ENCODE assay signal across 10 cellular contexts in genomic region chr18:30889582-30890301, GRCh38.
DNase-seq lines count a peak whose midpoint lies in the region; ATAC-seq and TF ChIP-seq lines count a peak whose summit lies in the region.
"Had no signal": no experiment of that assay in that cellular context is flagged by ENCODE, and none has a peak within 500 bp of the region (broad histone marks: within the 10 kb centered on the region; RNA-seq: fewer than 3 reads in every experiment).

No MANE protein-coding gene starts in this region.

- H3K27ac Mint-ChIP-seq in MCF 10A (ENCODE audit: low read depth, unreplicated experiment) (no peak overlapping the region), type B pancreatic cell (no peak overlapping the region)
- H3K27ac Mint-ChIP-seq: activated naive CD8-positive, alpha-beta T cell; memory B cell had no signal

- ATAC-seq in GM18868 (IDR thresholded peaks at IDR 0.05; ENCODE audit: unreplicated experiment) = no peak

- H3K4me1 Mint-ChIP-seq in MCF 10A (ENCODE audit: insufficient read depth, unreplicated experiment) (no peaks in the 10 kb centered on the region), type B pancreatic cell (ENCODE audit: unreplicated experiment) (no peaks in the 10 kb centered on the region)
- H3K4me1 Mint-ChIP-seq: memory B cell had no signal

- peak; percentile 60 for DNase-seq in MCF 10A (ENCODE audit: unreplicated experiment)
- no peak for DNase-seq in breast epithelium (ENCODE audit: low spot score in 2 of 2)
- peak; percentile 41 to 52 for DNase-seq in SHP77 (lab: John Stamatoyannopoulos, UW)
- DNase-seq in hepatocyte (ENCODE audit: low spot score) = peak; percentile 42
- no peak for DNase-seq in type B pancreatic cell (ENCODE audit: extremely low spot score, unreplicated experiment)
- no peak for DNase-seq in 8988T
- no peak for DNase-seq in vagina (ENCODE audit: extremely low spot score in 2 of 2)

- no peaks in the 10 kb centered on the region for H3K9me2 ChIP-seq in hepatocyte (replicated peaks; ENCODE audit: insufficient read depth)

- H3K36me3 ChIP-seq in breast epithelium = no peaks in the 10 kb centered on the region
- no peaks in the 10 kb centered on the region for H3K36me3 ChIP-seq in hepatocyte (replicated peaks; ENCODE audit: insufficient read depth, low read depth)
- H3K36me3 ChIP-seq in vagina = no peaks in the 10 kb centered on the region

- CTCF ChIA-PET in MCF 10A (lab: Yijun Ruan, JAX) = interaction anchor here (0.5 to 3.1 kb wide), 20 partner anchors 9 to 1734 kb away, joined by 3 to 60 read pairs (median 3); no protein-coding TSS in a partner anchor

- TF ChIP-seq CTCF in MCF 10A (IDR thresholded peaks at IDR 0.05; ENCODE audit: unreplicated experiment) (peak; percentile 23), breast epithelium (IDR thresholded peaks at IDR 0.05) (peak in 1 of 3 donors; percentile 26), hepatocyte (IDR thresholded peaks at IDR 0.05; ENCODE audit: poor library complexity) (peak; percentile 67), type B pancreatic cell (conservative IDR thresholded peaks at IDR 0.05) (peak; percentile 71), vagina (IDR thresholded peaks at IDR 0.05) (no peak)

- H3K36me3 Mint-ChIP-seq in MCF 10A (ENCODE audit: insufficient read depth, unreplicated experiment) = no peaks in the 10 kb centered on the region
- no peaks in the 10 kb centered on the region for H3K36me3 Mint-ChIP-seq in type B pancreatic cell
- H3K36me3 Mint-ChIP-seq: activated naive CD8-positive, alpha-beta T cell; memory B cell had no signal

- H3K27me3 ChIP-seq in breast epithelium (no peaks in the 10 kb centered on the region), hepatocyte (no peaks in the 10 kb centered on the region), vagina (no peaks in the 10 kb centered on the region)

- no peak overlapping the region for H2AFZ ChIP-seq in hepatocyte

- no peaks in the 10 kb centered on the region for H3K9me3 ChIP-seq in breast epithelium
- H3K9me3 ChIP-seq in hepatocyte (ENCODE audit: low read depth) = no peaks in the 10 kb centered on the region
- no peaks in the 10 kb centered on the region for H3K9me3 ChIP-seq in vagina

- no peaks in the 10 kb centered on the region for H3K9me3 Mint-ChIP-seq in MCF 10A (ENCODE audit: unreplicated experiment)
- no peaks in the 10 kb centered on the region for H3K9me3 Mint-ChIP-seq in type B pancreatic cell

- no TSS peak for BruUV-seq in MCF 10A (replicated peaks; lab: Mats Ljungman, UMichigan)

- intact Hi-C loops in MCF 10A (cut with micrococcal nuclease) = loop anchor here (5.0 kb wide), 2 partner anchors 997 to 1012 kb away; no protein-coding TSS in a partner anchor
- intact Hi-C loops in breast epithelium (cut with DNase I; ENCODE audit: low total_unique reads) = no loop called here
- intact Hi-C loops in vagina (cut with DNase I) = no loop called here

- H3K4me1 ChIP-seq in breast epithelium (no peaks in the 10 kb centered on the region), hepatocyte (ENCODE audit: insufficient read depth) (peaks cover 6% of the 10 kb centered on the region), vagina (no peaks in the 10 kb centered on the region)

- POLR2A ChIA-PET in MCF 10A (lab: Yijun Ruan, JAX) = interaction anchor here (0.6 kb wide), 1 partner anchor 424 kb away, joined by 4 read pairs; no protein-coding TSS in a partner anchor

- no peak overlapping the region for H3K4me2 ChIP-seq in hepatocyte

- H3K4me3 Mint-ChIP-seq in MCF 10A (ENCODE audit: unreplicated experiment) (no peak overlapping the region), type B pancreatic cell (no peak overlapping the region)
- H3K4me3 Mint-ChIP-seq: activated naive CD8-positive, alpha-beta T cell; memory B cell had no signal

- no peaks in the 10 kb centered on the region for H4K20me1 ChIP-seq in hepatocyte (ENCODE audit: insufficient read depth, poor library complexity, severe bottlenecking)

- H3K27me3 Mint-ChIP-seq in MCF 10A (ENCODE audit: insufficient read depth, unreplicated experiment) (peaks cover 60% of the 10 kb centered on the region), type B pancreatic cell (peaks cover 10% of the 10 kb centered on the region)
- H3K27me3 Mint-ChIP-seq: activated naive CD8-positive, alpha-beta T cell; memory B cell had no signal

- H3K79me2 ChIP-seq in hepatocyte = no peaks in the 10 kb centered on the region

- H3K27ac ChIP-seq in breast epithelium = no peak overlapping the region
- H3K27ac ChIP-seq in hepatocyte = no peak overlapping the region
- no peak overlapping the region for H3K27ac ChIP-seq in vagina

- TF ChIP-seq POLR2A in breast epithelium (IDR thresholded peaks at IDR 0.05) = no peak
- no peak for TF ChIP-seq POLR2A in vagina (IDR thresholded peaks at IDR 0.05)

- H3K4me3 ChIP-seq in breast epithelium (no peak overlapping the region), hepatocyte (no peak overlapping the region), vagina (no peak overlapping the region)

- WGBS in hepatocyte (ENCODE audit: low lambda C conversion rate, missing lambda C conversion rate) = 40% methylated on average over 5 of the region's 5 CpGs

Comparison
In these comparisons a context has a peak if more than half of its experiments do, and no peak if none do; other contexts are left out.
1. DNase-seq: peak in MCF 10A (single experiment), SHP77 (2 of 2) and hepatocyte (single experiment); none in breast epithelium (0 of 2), type B pancreatic cell (single experiment), 8988T (single experiment) and vagina (0 of 2).
2. CTCF ChIP-seq: peak in MCF 10A (single experiment), hepatocyte (single experiment) and type B pancreatic cell (single experiment); none in vagina (0 of 3).